ENCODE assay signal across 12 cellular contexts in the genomic region with DNA sequence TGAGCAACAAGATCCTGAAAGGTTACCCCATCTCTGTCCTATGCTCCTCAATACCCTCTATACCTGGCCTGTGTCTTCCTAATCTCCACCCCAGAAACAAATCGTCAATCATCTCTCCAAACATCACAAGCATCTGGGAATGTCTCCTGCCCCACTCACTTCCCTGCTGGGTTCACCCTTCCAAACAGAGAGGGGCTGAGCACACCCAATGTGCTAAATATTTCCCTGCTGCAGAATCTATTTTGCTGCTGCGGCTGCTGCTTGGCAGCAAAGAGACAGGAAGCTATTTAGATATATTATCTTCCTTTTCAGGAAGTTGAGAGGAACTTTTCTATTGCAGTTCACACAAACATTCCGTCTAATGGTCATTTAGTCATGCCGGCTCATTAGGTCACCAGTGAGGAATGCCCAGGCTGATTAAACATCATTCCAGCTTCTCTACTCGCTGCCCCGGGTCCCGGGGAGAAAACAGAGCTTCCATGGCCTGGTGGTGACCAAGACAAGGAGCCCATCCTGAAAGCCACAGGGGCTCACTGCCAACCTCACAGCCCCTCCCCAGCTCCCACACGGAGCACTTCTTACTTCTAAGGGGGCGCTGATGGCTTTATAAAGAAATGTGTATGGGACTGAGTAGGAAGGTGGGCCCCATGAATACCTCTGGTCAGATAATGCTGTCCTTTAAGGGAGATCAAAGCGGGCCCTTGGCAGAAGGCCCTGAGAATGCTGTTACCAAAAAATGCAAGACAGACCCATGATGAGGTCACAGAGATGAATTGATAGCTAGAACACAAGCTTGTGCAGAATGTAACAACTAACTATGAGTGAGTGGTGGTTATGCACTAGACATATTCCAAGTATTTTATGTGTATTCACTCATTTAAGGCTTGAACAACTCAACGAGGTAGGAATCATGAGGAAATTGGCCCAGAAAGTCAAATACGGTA.
DNase-seq lines count a peak whose midpoint lies in the region; ATAC-seq, FAIRE-seq and TF ChIP-seq lines count a peak whose summit lies in the region.
"Had no signal": no experiment of that assay in that cellular context is flagged by ENCODE, and none has a peak within 500 bp of the region (broad histone marks: within the 10 kb centered on the region; RNA-seq: fewer than 3 reads in every experiment).

No MANE protein-coding gene starts in this region.

- peak; percentile 25; the same call in 1 of the 2 replicates for ATAC-seq in WTC11
- peak; percentile 46 to 79 for ATAC-seq in left cardiac atrium
- no peak for ATAC-seq in stimulated activated naive CD8-positive, alpha-beta T cell treated with anti-CD3 and anti-CD28 coated beads, Interleukin-15, Interleukin-2, amounts not matched to agents 100 U/mL and 50 U/mL, for 24 hours
- no peak for ATAC-seq in HG02884 (IDR thresholded peaks at IDR 0.05; ENCODE audit: unreplicated experiment)

- no peak for FAIRE-seq in small intestine (lab: Jason Lieb, UNC)
- FAIRE-seq: GM18507 had no signal

- H3K27ac Mint-ChIP-seq in WTC11: no peak overlapping the region
- H3K27ac Mint-ChIP-seq: activated naive CD8-positive, alpha-beta T cell; naive B cell had no signal

- H3K4me3 ChIP-seq in HFF-Myc (replicated peaks; ENCODE audit: low read depth, low read length) (no peak overlapping the region), small intestine (ENCODE audit: low read depth in 1 of 2, low read length in 2 of 2) (no peak overlapping the region)

- H3K9me3 Mint-ChIP-seq in WTC11: no peaks in the 10 kb centered on the region

- TF ChIP-seq CTCF in HFF-Myc (IDR thresholded peaks at IDR 0.05; ENCODE audit: low read depth, low read length, missing control alignments) (no peak), WTC11 (IDR thresholded peaks at IDR 0.05) (no peak)

- WGBS in small intestine, 3 donors: 30 to 32% (median 31%) methylated on average over 12 of the region's 12 CpGs

- no peaks in the 10 kb centered on the region for H3K36me3 Mint-ChIP-seq in WTC11
- H3K36me3 Mint-ChIP-seq: activated naive CD8-positive, alpha-beta T cell; naive B cell had no signal

- H3K4me1 ChIP-seq in small intestine (ENCODE audit: control insufficient read depth in 2 of 2, insufficient read depth in 1 of 2, low read depth in 1 of 2, low read length in 1 of 2): peaks cover 0 to 7% of the 10 kb centered on the region in 2 donors

- H3K27ac ChIP-seq in small intestine (ENCODE audit: low read depth in 1 of 2, low read length in 1 of 2): peak overlapping the region in 1 of 2 donors; percentile 59

- H3K4me1 Mint-ChIP-seq in WTC11: peaks cover 21% of the 10 kb centered on the region
- H3K4me1 Mint-ChIP-seq: naive B cell had no signal

- no peaks in the 10 kb centered on the region for H3K27me3 Mint-ChIP-seq in WTC11 (ENCODE audit: low read depth)

- POLR2A ChIA-PET in WTC11 (lab: Charles Lee): no interaction called here

- no peak overlapping the region for H3K4me3 Mint-ChIP-seq in WTC11
- H3K4me3 Mint-ChIP-seq: activated naive CD8-positive, alpha-beta T cell; naive B cell had no signal

- CTCF ChIA-PET in WTC11 (lab: Charles Lee): interaction anchor here (0.5 kb wide), 1 partner anchor 93 kb away, joined by 3 read pairs; no protein-coding TSS in a partner anchor

- no peaks in the 10 kb centered on the region for H3K9me3 ChIP-seq in small intestine (ENCODE audit: control insufficient read depth, low read depth)

- H3K36me3 ChIP-seq in small intestine (ENCODE audit: control insufficient read depth in 2 of 2, insufficient read depth in 2 of 2, low read length in 2 of 2): no peaks in the 10 kb centered on the region

- H3K27me3 ChIP-seq in small intestine (ENCODE audit: control insufficient read depth in 2 of 2, insufficient read depth in 2 of 2, low read length in 2 of 2): no peaks in the 10 kb centered on the region

- intact Hi-C loops in left cardiac atrium (cut with DNase I): no loop called here

- peak; percentile 66 for DNase-seq in HFF-Myc (ENCODE audit: extremely low read depth, low read depth)
- no peak for DNase-seq in WTC11 (ENCODE audit: low spot score)
- peak; percentile 61 for DNase-seq in left cardiac atrium
- peak; percentile 69 for DNase-seq in small intestine
- DNase-seq in stimulated activated naive CD8-positive, alpha-beta T cell treated with anti-CD3 and anti-CD28 coated beads, Interleukin-15, Interleukin-2, amounts not matched to agents 100 U/mL and 50 U/mL, for 24 hours: no peak
- DNase-seq in NCI-H1092 (lab: John Stamatoyannopoulos, UW): no peak
- DNase-seq in DMS53 (lab: John Stamatoyannopoulos, UW): no peak
- DNase-seq: naive B cell, SIG-M5 had no signal

TF ChIP-seq in WTC11, 78 proteins besides CTCF, POLR2A, EP300 and RAD21:
- no peak for TF ChIP-seq MYBL2 (CRISPR knock-in tag; IDR thresholded peaks at IDR 0.05)

Comparison
In these comparisons a context has a peak if more than half of its experiments do, and no peak if none do; other contexts are left out.
1. DNase-seq: peak in HFF-Myc (single experiment), left cardiac atrium (single experiment) and small intestine (single experiment); none in WTC11 (single experiment), stimulated activated naive CD8-positive, alpha-beta T cell treated with anti-CD3 and anti-CD28 coated beads, Interleukin-15, Interleukin-2, amounts not matched to agents 100 U/mL and 50 U/mL, for 24 hours (single experiment), NCI-H1092 (single experiment) and DMS53 (single experiment).
2. ATAC-seq: peak in WTC11 (single experiment) and left cardiac atrium (2 of 2); none in stimulated activated naive CD8-positive, alpha-beta T cell treated with anti-CD3 and anti-CD28 coated beads, Interleukin-15, Interleukin-2, amounts not matched to agents 100 U/mL and 50 U/mL, for 24 hours (single experiment) and HG02884 (single experiment).